Comparison of ENCODE assay signal across 30 cellular contexts in genomic region chrX:106208154-106208553, GRCh38. TPM values are rescaled to one million over a fixed set of nuclear protein-coding genes. Genes with fewer than 3 reads are reported as not detected.
"Had no signal": no experiment of that assay in that cellular context is flagged by ENCODE, and none has a peak within 500 bp of the region (broad histone marks: within the 10 kb centered on the region; RNA-seq: fewer than 3 reads in every experiment).

No MANE protein-coding gene starts in this region.

- H3K27ac ChIP-seq: ascending aorta, brain microvascular endothelial cell, esophagus squamous epithelium had no signal

- H3K4me3 Mint-ChIP-seq: activated CD4-positive, alpha-beta memory T cell treated with anti-CD3 and anti-CD28 coated beads for 36 hours; activated CD4-positive, alpha-beta T cell treated with anti-CD3 and anti-CD28 coated beads for 36 hours; activated CD4-positive, alpha-beta T cell treated with anti-CD3 and anti-CD28 coated beads, Interleukin-2, amount 10 ng/mL, durations not matched to agents 24 days and 14 days; activated CD8-positive, alpha-beta memory T cell treated with anti-CD3 and anti-CD28 coated beads, Interleukin-2, amount 10 ng/mL, durations not matched to agents 7 days and 5 days; activated CD8-positive, alpha-beta T cell treated with anti-CD3 and anti-CD28 coated beads, Interleukin-2, amount 10 ng/mL, durations not matched to agents 7 days and 5 days; activated naive CD4-positive, alpha-beta T cell treated with anti-CD3 and anti-CD28 coated beads, Interleukin-2, amount 10 ng/mL, durations not matched to agents 7 days and 5 days; activated naive CD8-positive, alpha-beta T cell treated with anti-CD3 and anti-CD28 coated beads, Interleukin-2, amount 10 ng/mL, durations not matched to agents 7 days and 5 days; activated T-cell treated with anti-CD3 and anti-CD28 coated beads, Interleukin-2, amount 50 U/mL, for 72 hours; central memory CD8-positive, alpha-beta T cell; effector memory CD8-positive, alpha-beta T cell had no signal

- ATAC-seq: activated CD4-positive, alpha-beta T cell treated with anti-CD3 and anti-CD28 coated beads for 36 hours; activated CD8-positive, alpha-beta memory T cell treated with anti-CD3 and anti-CD28 coated beads, Interleukin-2, amount 10 ng/mL, durations not matched to agents 7 days and 5 days; activated CD8-positive, alpha-beta T cell treated with anti-CD3 and anti-CD28 coated beads, Interleukin-2, amount 10 ng/mL, durations not matched to agents 7 days and 5 days; activated naive CD4-positive, alpha-beta T cell treated with anti-CD3 and anti-CD28 coated beads, Interleukin-2, amount 50 U/mL, for 72 hours; activated T-cell treated with anti-CD3 and anti-CD28 coated beads, Interleukin-2, amount 50 U/mL, for 72 hours; effector memory CD8-positive, alpha-beta T cell had no signal

- H3K27me3 Mint-ChIP-seq: activated CD4-positive, alpha-beta memory T cell treated with anti-CD3 and anti-CD28 coated beads for 36 hours; activated CD4-positive, alpha-beta T cell treated with anti-CD3 and anti-CD28 coated beads for 36 hours; activated CD4-positive, alpha-beta T cell treated with anti-CD3 and anti-CD28 coated beads, Interleukin-2, amount 10 ng/mL, durations not matched to agents 24 days and 14 days; activated CD8-positive, alpha-beta memory T cell treated with anti-CD3 and anti-CD28 coated beads, Interleukin-2, amount 10 ng/mL, durations not matched to agents 7 days and 5 days; activated naive CD4-positive, alpha-beta T cell treated with anti-CD3 and anti-CD28 coated beads, Interleukin-2, amount 10 ng/mL, durations not matched to agents 7 days and 5 days; activated naive CD8-positive, alpha-beta T cell treated with anti-CD3 and anti-CD28 coated beads, Interleukin-2, amount 10 ng/mL, durations not matched to agents 7 days and 5 days; central memory CD8-positive, alpha-beta T cell; effector memory CD8-positive, alpha-beta T cell had no signal

- H3K4me1 Mint-ChIP-seq: activated CD4-positive, alpha-beta T cell treated with anti-CD3 and anti-CD28 coated beads for 36 hours; activated CD4-positive, alpha-beta T cell treated with anti-CD3 and anti-CD28 coated beads, Interleukin-2, amount 10 ng/mL, durations not matched to agents 24 days and 14 days; activated CD8-positive, alpha-beta memory T cell treated with anti-CD3 and anti-CD28 coated beads, Interleukin-2, amount 10 ng/mL, durations not matched to agents 7 days and 5 days; activated naive CD4-positive, alpha-beta T cell treated with anti-CD3 and anti-CD28 coated beads, Interleukin-2, amount 10 ng/mL, durations not matched to agents 7 days and 5 days; activated naive CD8-positive, alpha-beta T cell treated with anti-CD3 and anti-CD28 coated beads, Interleukin-2, amount 10 ng/mL, durations not matched to agents 7 days and 5 days; central memory CD8-positive, alpha-beta T cell had no signal

- H3K36me3 Mint-ChIP-seq: activated CD4-positive, alpha-beta memory T cell treated with anti-CD3 and anti-CD28 coated beads for 36 hours; activated CD8-positive, alpha-beta memory T cell treated with anti-CD3 and anti-CD28 coated beads, Interleukin-2, amount 10 ng/mL, durations not matched to agents 7 days and 5 days; activated naive CD4-positive, alpha-beta T cell treated with anti-CD3 and anti-CD28 coated beads, Interleukin-2, amount 10 ng/mL, durations not matched to agents 7 days and 5 days; activated naive CD4-positive, alpha-beta T cell treated with anti-CD3 and anti-CD28 coated beads, Interleukin-2, amount 50 U/mL, for 72 hours; activated naive CD8-positive, alpha-beta T cell treated with anti-CD3 and anti-CD28 coated beads, Interleukin-2, amount 10 ng/mL, durations not matched to agents 7 days and 5 days had no signal

- H3K4me3 ChIP-seq: ascending aorta, esophagus squamous epithelium had no signal

- DNase-seq: activated CD4-positive, alpha-beta memory T cell treated with anti-CD3 and anti-CD28 coated beads for 36 hours; activated CD4-positive, alpha-beta T cell treated with anti-CD3 and anti-CD28 coated beads for 36 hours; activated CD4-positive, alpha-beta T cell treated with anti-CD3 and anti-CD28 coated beads, Interleukin-2, amount 10 ng/mL, durations not matched to agents 24 days and 14 days; activated CD4-positive, CD25-positive, alpha-beta regulatory T cell; activated CD4-positive, CD25-positive, alpha-beta regulatory T cell treated with anti-CD3 and anti-CD28 coated beads, Interleukin-2, amount 50 U/mL, for 72 hours; activated CD8-positive, alpha-beta memory T cell treated with anti-CD3 and anti-CD28 coated beads, Interleukin-2, amount 10 ng/mL, durations not matched to agents 7 days and 5 days; activated CD8-positive, alpha-beta memory T cell treated with anti-CD3 and anti-CD28 coated beads, Interleukin-2, amount 50 U/mL, for 4 hours; activated CD8-positive, alpha-beta T cell treated with anti-CD3 and anti-CD28 coated beads, Interleukin-2, amount 10 ng/mL, durations not matched to agents 7 days and 5 days; activated gamma-delta T cell; activated naive CD4-positive, alpha-beta T cell; activated naive CD4-positive, alpha-beta T cell treated with anti-CD3 and anti-CD28 coated beads, Interleukin-2, amount 10 ng/mL, durations not matched to agents 7 days and 5 days; activated naive CD8-positive, alpha-beta T cell treated with anti-CD3 and anti-CD28 coated beads, Interleukin-2, amount 10 ng/mL, durations not matched to agents 7 days and 5 days; activated T-cell treated with anti-CD3 and anti-CD28 coated beads, Interleukin-2, amount 50 U/mL, for 1 hour; activated T-cell treated with anti-CD3 and anti-CD28 coated beads, Interleukin-2, amount 50 U/mL, for 72 hours; brain microvascular endothelial cell; cortex of kidney; dermis blood vessel endothelial cell; effector CD4-positive, alpha-beta T cell; effector memory CD8-positive, alpha-beta T cell; erythroblast; esophagus squamous epithelium; foreskin melanocyte; head of caudate nucleus; T-helper 2 cell had no signal

- H3K9me3 ChIP-seq: ascending aorta had no signal

- H3K4me1 ChIP-seq: ascending aorta, esophagus squamous epithelium had no signal

- H3K9me3 Mint-ChIP-seq: activated CD4-positive, alpha-beta memory T cell treated with anti-CD3 and anti-CD28 coated beads for 36 hours; activated CD4-positive, alpha-beta T cell treated with anti-CD3 and anti-CD28 coated beads, Interleukin-2, amount 10 ng/mL, durations not matched to agents 24 days and 14 days; activated naive CD8-positive, alpha-beta T cell treated with anti-CD3 and anti-CD28 coated beads, Interleukin-2, amount 10 ng/mL, durations not matched to agents 7 days and 5 days; activated T-cell treated with anti-CD3 and anti-CD28 coated beads, Interleukin-2, amount 50 U/mL, for 72 hours had no signal

- H3K27me3 ChIP-seq: ascending aorta, brain microvascular endothelial cell, esophagus squamous epithelium had no signal

- H3K27ac Mint-ChIP-seq: activated CD4-positive, alpha-beta memory T cell treated with anti-CD3 and anti-CD28 coated beads for 36 hours; activated CD4-positive, alpha-beta T cell treated with anti-CD3 and anti-CD28 coated beads for 36 hours; activated CD4-positive, alpha-beta T cell treated with anti-CD3 and anti-CD28 coated beads, Interleukin-2, amount 10 ng/mL, durations not matched to agents 24 days and 14 days; activated CD8-positive, alpha-beta memory T cell treated with anti-CD3 and anti-CD28 coated beads, Interleukin-2, amount 10 ng/mL, durations not matched to agents 7 days and 5 days; activated CD8-positive, alpha-beta T cell treated with anti-CD3 and anti-CD28 coated beads, Interleukin-2, amount 10 ng/mL, durations not matched to agents 7 days and 5 days; activated naive CD4-positive, alpha-beta T cell treated with anti-CD3 and anti-CD28 coated beads, Interleukin-2, amount 10 ng/mL, durations not matched to agents 7 days and 5 days; activated naive CD4-positive, alpha-beta T cell treated with anti-CD3 and anti-CD28 coated beads, Interleukin-2, amount 50 U/mL, for 72 hours; activated naive CD8-positive, alpha-beta T cell treated with anti-CD3 and anti-CD28 coated beads, Interleukin-2, amount 10 ng/mL, durations not matched to agents 7 days and 5 days; activated T-cell treated with anti-CD3 and anti-CD28 coated beads, Interleukin-2, amount 50 U/mL, for 72 hours; effector memory CD8-positive, alpha-beta T cell had no signal

- H3K36me3 ChIP-seq: ascending aorta, brain microvascular endothelial cell, esophagus squamous epithelium had no signal

RNA-seq across cellular contexts. Expression of gene PWWP3B, which starts 40.0 kb away (rescaled TPM):
- total RNA-seq: activated CD4-positive, alpha-beta memory T cell treated with anti-CD3 and anti-CD28 coated beads for 36 hours; activated CD4-positive, alpha-beta T cell treated with anti-CD3 and anti-CD28 coated beads for 36 hours; activated CD4-positive, alpha-beta T cell treated with anti-CD3 and anti-CD28 coated beads, Interleukin-2, amount 10 ng/mL, durations not matched to agents 24 days and 14 days; activated CD8-positive, alpha-beta memory T cell treated with anti-CD3 and anti-CD28 coated beads for 36 hours; activated CD8-positive, alpha-beta memory T cell treated with anti-CD3 and anti-CD28 coated beads, Interleukin-2, amount 10 ng/mL, durations not matched to agents 7 days and 5 days; activated CD8-positive, alpha-beta T cell treated with anti-CD3 and anti-CD28 coated beads, Interleukin-2, amount 10 ng/mL, durations not matched to agents 7 days and 5 days; activated naive CD4-positive, alpha-beta T cell treated with anti-CD3 and anti-CD28 coated beads, Interleukin-2, amount 50 U/mL, for 72 hours; activated naive CD8-positive, alpha-beta T cell treated with anti-CD3 and anti-CD28 coated beads, Interleukin-2, amount 10 ng/mL, durations not matched to agents 7 days and 5 days; activated T-cell treated with anti-CD3 and anti-CD28 coated beads, Interleukin-2, amount 50 U/mL, for 72 hours; ascending aorta; dermis blood vessel endothelial cell; esophagus squamous epithelium; fibroblast of lung; T-helper 1 cell treated with Interleukin-12 subunit alpha and Interleukin-12 subunit beta and Interleukin-4 antibody, amounts not matched to agents 30 ng/mL and 1 ng/mL, for 36 hours had no signal
- polyA plus RNA-seq: fibroblast of lung had no signal
